ENCODE assay signal across 28 cellular contexts in genomic region chr9:69940668-69941067, GRCh38.
DNase-seq lines count a peak whose midpoint lies in the region; ATAC-seq, FAIRE-seq and TF ChIP-seq lines count a peak whose summit lies in the region.
"Had no signal": no experiment of that assay in that cellular context is flagged by ENCODE, and none has a peak within 500 bp of the region (broad histone marks: within the 10 kb centered on the region; RNA-seq: fewer than 3 reads in every experiment).

No MANE protein-coding gene starts in this region.

- H3K27ac ChIP-seq in PC-9 (no peak overlapping the region), GM23338 (ENCODE audit: low read depth) (no peak overlapping the region)
- H3K27ac ChIP-seq: A549, Peyer's patch had no signal

- no peak for DNase-seq in D721Med (ENCODE audit: insufficient read length, low spot score)
- peak; percentile 3 for DNase-seq in NAMALWA (ENCODE audit: low spot score)
- DNase-seq in PC-9: no peak
- no peak for DNase-seq in NK-92 treated with Interleukin-12 subunit alpha and Interleukin-12 subunit beta, amount 100 ng/mL, for 24 hours (lab: John Stamatoyannopoulos, UW)
- DNase-seq in GM23338 (ENCODE audit: low spot score): no peak
- DNase-seq: BE2C; CD4-positive, alpha-beta T cell; COR-L47; DMS 273 treated with DMSO at 0.1 percent for 48 hours; DMS79 treated with DMSO at 0.1 percent for 48 hours; H9; HFFc6; MM.1S; NCI-H1694; NCI-H2081; NCI-H2171; NCI-H345; NCI-H524; NCI-H774; Peyer's patch; T-cell had no signal

- H3K4me3 ChIP-seq in PC-9 (no peak overlapping the region), GM23338 (no peak overlapping the region)
- H3K4me3 ChIP-seq: A549, K562, Peyer's patch had no signal

- peaks cover 14% of the 10 kb centered on the region; the same call in 1 of the 2 replicates for H3K9me3 ChIP-seq in PC-9 (ENCODE audit: insufficient read depth, low read depth)
- H3K9me3 ChIP-seq: A549, BE2C, Peyer's patch had no signal

- H4K20me1 ChIP-seq in PC-9 (ENCODE audit: insufficient read depth) (no peaks in the 10 kb centered on the region), GM23338 (replicated peaks; ENCODE audit: insufficient read depth) (no peaks in the 10 kb centered on the region)

- no peak for TF ChIP-seq CTCF in D721Med (IDR thresholded peaks at IDR 0.05; ENCODE audit: insufficient read depth, missing control alignments)
- TF ChIP-seq CTCF in PC-9 (conservative IDR thresholded peaks at IDR 0.05): no peak
- TF ChIP-seq CTCF in GM23338 (conservative IDR thresholded peaks at IDR 0.05; ENCODE audit: low read depth in 2 of 2): no peak

- H3K9me2 ChIP-seq in PC-9 (ENCODE audit: insufficient read depth) (no peaks in the 10 kb centered on the region), GM23338 (ENCODE audit: insufficient read depth) (peaks cover 8% of the 10 kb centered on the region; the same call in 1 of the 2 replicates)

- no peak overlapping the region for H3K4me3 Mint-ChIP-seq in GM23338
- H3K4me3 Mint-ChIP-seq: CD4-positive, alpha-beta T cell; H9; HFFc6; T-cell had no signal

- H3K4me2 ChIP-seq in PC-9 (no peak overlapping the region), GM23338 (no peak overlapping the region)
- H3K4me2 ChIP-seq: A549 had no signal

- intact Hi-C loops in PC-9 (cut with micrococcal nuclease; ENCODE audit: unreplicated experiment): no loop called here

- H3K4me1 ChIP-seq in PC-9 (replicated peaks; ENCODE audit: insufficient read depth): no peaks in the 10 kb centered on the region
- H3K4me1 ChIP-seq in GM23338 (ENCODE audit: insufficient read depth): no peaks in the 10 kb centered on the region
- H3K4me1 ChIP-seq: BE2C, Peyer's patch had no signal

- H2AFZ ChIP-seq in PC-9 (no peak overlapping the region), GM23338 (no peak overlapping the region)

- POLR2A ChIA-PET in PC-9 (lab: Charles Lee; ENCODE audit: unreplicated experiment): no interaction called here

- CTCF ChIA-PET in PC-9 (lab: Charles Lee): no interaction called here

- no peaks in the 10 kb centered on the region; the same call in 2 of the 3 replicates for H3K9me3 Mint-ChIP-seq in GM23338
- H3K9me3 Mint-ChIP-seq: CD4-positive, alpha-beta T cell; H9; HFFc6; T-cell had no signal

- H3K4me1 Mint-ChIP-seq in GM23338: no peaks in the 10 kb centered on the region
- H3K4me1 Mint-ChIP-seq: H9, T-cell had no signal

- H3K27me3 Mint-ChIP-seq in GM23338 (ENCODE audit: insufficient read depth, low read depth, poor library complexity): peaks cover 3% of the 10 kb centered on the region

- ATAC-seq in GM18867 (IDR thresholded peaks at IDR 0.05; ENCODE audit: unreplicated experiment) (peak; percentile 58), GM23338 (no peak)
- ATAC-seq: A549, HepG2, K562, SK-N-SH treated with all-trans-retinoic acid at 6 μM for 48 hours, T-cell had no signal

- H3K79me2 ChIP-seq in PC-9 (ENCODE audit: low read depth): no peaks in the 10 kb centered on the region
- H3K79me2 ChIP-seq in GM23338 (replicated peaks; ENCODE audit: insufficient read depth): no peaks in the 10 kb centered on the region

- BruUV-seq in PC-9 (replicated peaks; lab: Mats Ljungman, UMichigan): no TSS peak

- no peaks in the 10 kb centered on the region for H3K36me3 ChIP-seq in PC-9 (ENCODE audit: low read depth)
- no peaks in the 10 kb centered on the region for H3K36me3 ChIP-seq in GM23338 (ENCODE audit: insufficient read depth)
- H3K36me3 ChIP-seq: BE2C, Peyer's patch had no signal

- H3K27me3 ChIP-seq in PC-9 (ENCODE audit: insufficient read depth, low read depth) (no peaks in the 10 kb centered on the region), GM23338 (ENCODE audit: insufficient read depth) (no peaks in the 10 kb centered on the region)
- H3K27me3 ChIP-seq: Peyer's patch had no signal

- peak; percentile 25 for FAIRE-seq in D721Med (lab: Jason Lieb, UNC)
- peak; percentile 54 for FAIRE-seq in endometrium (lab: Jason Lieb, UNC)
- FAIRE-seq: A549, GM18507, HepG2, K562 had no signal

- H3F3A ChIP-seq in PC-9 (ENCODE audit: insufficient read depth, low read depth): no peaks in the 10 kb centered on the region; the same call in 1 of the 2 replicates
- no peaks in the 10 kb centered on the region for H3F3A ChIP-seq in GM23338 (replicated peaks; ENCODE audit: low read depth)

- H3K27ac Mint-ChIP-seq in GM23338: no peak overlapping the region
- H3K27ac Mint-ChIP-seq: CD4-positive, alpha-beta T cell; H9; HFFc6; T-cell had no signal

- H3K36me3 Mint-ChIP-seq in GM23338 (ENCODE audit: low read depth): no peaks in the 10 kb centered on the region
- H3K36me3 Mint-ChIP-seq: T-cell had no signal

TF ChIP-seq in GM23338, 12 proteins besides CTCF, POLR2A, EP300 and RAD21 (continues in another document):
- no peak for TF ChIP-seq ZNF114 (CRISPR knock-in tag; IDR thresholded peaks at IDR 0.05)
- no peak for TF ChIP-seq POLR2AphosphoS5 (IDR thresholded peaks at IDR 0.05; ENCODE audit: low read depth)
- TF ChIP-seq NANOG (IDR thresholded peaks at IDR 0.05; ENCODE audit: borderline replicate concordance): no peak
- no peak for TF ChIP-seq ZNF331 (CRISPR knock-in tag; IDR thresholded peaks at IDR 0.05; ENCODE audit: low read depth)
- TF ChIP-seq REST (IDR thresholded peaks at IDR 0.05; ENCODE audit: unreplicated experiment): no peak
- no peak for TF ChIP-seq JUNB (IDR thresholded peaks at IDR 0.05; ENCODE audit: unreplicated experiment)
